ENCODE assay signal across 8 cellular contexts in the genomic region with DNA sequence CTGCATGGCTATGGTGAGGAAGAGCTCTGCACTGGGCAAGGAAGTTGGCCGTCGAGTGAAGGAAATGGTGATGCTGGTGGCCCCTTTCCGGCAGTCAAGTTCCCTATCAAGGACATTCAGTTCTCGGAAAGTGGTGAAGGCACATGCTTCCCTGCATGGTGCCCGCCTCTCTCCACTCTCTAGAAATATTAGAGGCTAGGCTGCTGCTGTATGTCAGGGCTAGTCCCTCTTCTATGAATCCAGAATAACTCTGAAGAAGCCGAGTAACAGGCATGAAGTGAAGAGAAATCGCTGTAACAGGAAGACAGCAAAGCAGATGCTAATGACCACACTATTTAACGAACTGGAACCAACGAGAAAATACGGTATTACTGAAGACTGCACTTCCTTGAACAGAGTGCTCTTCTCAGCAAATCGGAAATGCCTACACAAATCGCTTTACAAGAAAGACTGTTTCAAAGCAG. TPM values are rescaled to one million over a fixed set of nuclear protein-coding genes. Genes with fewer than 3 reads are reported as not detected.
DNase-seq lines count a peak whose midpoint lies in the region; ATAC-seq and TF ChIP-seq lines count a peak whose summit lies in the region.

No MANE protein-coding gene starts in this region.

- H3K4me3 ChIP-seq in mucosa of descending colon: no peak overlapping the region

- no peaks in the 10 kb centered on the region for H3K36me3 ChIP-seq in mucosa of descending colon (ENCODE audit: low read depth)

- DNase-seq in AML-193 (lab: John Stamatoyannopoulos, UW) (peak; percentile 53 to 59), mucosa of descending colon (peak in 2 of 3 donors; percentile 24 to 60), NCI-H774 (lab: John Stamatoyannopoulos, UW) (no peak), NCI-H510A (lab: John Stamatoyannopoulos, UW) (no peak), NCI-H2227 treated with DMSO at 0.1 percent for 48 hours (lab: John Stamatoyannopoulos, UW) (no peak)
- DNase-seq in activated naive CD4-positive, alpha-beta T cell treated with anti-CD3 and anti-CD28 coated beads, Interleukin-2, amount 50 U/mL, for 72 hours (ENCODE audit: low spot score in 2 of 2): no peak

- H3K9me3 ChIP-seq in mucosa of descending colon: no peaks in the 10 kb centered on the region

- peaks cover 5% of the 10 kb centered on the region for H3K4me1 ChIP-seq in mucosa of descending colon (ENCODE audit: low read depth)

- no peaks in the 10 kb centered on the region for H3K9me3 Mint-ChIP-seq in activated naive CD4-positive, alpha-beta T cell treated with anti-CD3 and anti-CD28 coated beads, Interleukin-2, amount 50 U/mL, for 72 hours

- peak; percentile 71 for ATAC-seq in GM19043 (IDR thresholded peaks at IDR 0.05; ENCODE audit: low read depth, unreplicated experiment)
- peak; percentile 73 for ATAC-seq in HG03159 (IDR thresholded peaks at IDR 0.05; ENCODE audit: unreplicated experiment)
- peak in 1 of 2 donors; percentile 30 for ATAC-seq in activated naive CD4-positive, alpha-beta T cell treated with anti-CD3 and anti-CD28 coated beads, Interleukin-2, amount 50 U/mL, for 72 hours
- peak; percentile 61 for ATAC-seq in mucosa of descending colon

- peak overlapping the region; percentile 64 to 92 for H3K27ac Mint-ChIP-seq in activated naive CD4-positive, alpha-beta T cell treated with anti-CD3 and anti-CD28 coated beads, Interleukin-2, amount 50 U/mL, for 72 hours

- H3K36me3 Mint-ChIP-seq in activated naive CD4-positive, alpha-beta T cell treated with anti-CD3 and anti-CD28 coated beads, Interleukin-2, amount 50 U/mL, for 72 hours: peaks cover 17 to 31% of the 10 kb centered on the region in 2 donors

- intact Hi-C loops in mucosa of descending colon (cut with DNase I, micrococcal nuclease): no loop called here

- TF ChIP-seq CTCF in mucosa of descending colon (IDR thresholded peaks at IDR 0.05): no peak

RNA-seq across cellular contexts. Expression of a gene that starts 5.4 kb away (rescaled TPM):
- 10 to 100 TPM; 52.6 to 81.1 TPM for total RNA-seq in activated naive CD4-positive, alpha-beta T cell treated with anti-CD3 and anti-CD28 coated beads, Interleukin-2, amount 50 U/mL, for 72 hours
- 10 to 100 TPM; 37.7 to 71.2 (median 65.8) TPM for total RNA-seq in mucosa of descending colon

RNA-seq across cellular contexts. Expression of a gene that starts 12.6 kb away (rescaled TPM):
- 10 to 100 TPM; 21.2 to 31.5 TPM for total RNA-seq in activated naive CD4-positive, alpha-beta T cell treated with anti-CD3 and anti-CD28 coated beads, Interleukin-2, amount 50 U/mL, for 72 hours
- total RNA-seq in mucosa of descending colon: 10 to 100 TPM; 18.3 to 24.1 (median 20.8) TPM

RNA-seq across cellular contexts. Expression of a gene that starts 17.9 kb away (rescaled TPM):
- not detected for total RNA-seq in activated naive CD4-positive, alpha-beta T cell treated with anti-CD3 and anti-CD28 coated beads, Interleukin-2, amount 50 U/mL, for 72 hours
- total RNA-seq in mucosa of descending colon: not detected

RNA-seq across cellular contexts. Expression of a gene that starts 55.3 kb away (rescaled TPM):
- total RNA-seq in activated naive CD4-positive, alpha-beta T cell treated with anti-CD3 and anti-CD28 coated beads, Interleukin-2, amount 50 U/mL, for 72 hours: 100 to 1,000 TPM in 1 of 2 donors, 10 to 100 TPM in 1; 96.5 to 123 TPM
- total RNA-seq in mucosa of descending colon: 10 to 100 TPM; 19.2 to 27.8 (median 26.6) TPM

Comparison
In these comparisons a context has a peak if more than half of its experiments do, and no peak if none do; other contexts are left out.
1. DNase-seq: peak in AML-193 (2 of 2) and mucosa of descending colon (2 of 3); none in activated naive CD4-positive, alpha-beta T cell treated with anti-CD3 and anti-CD28 coated beads, Interleukin-2, amount 50 U/mL, for 72 hours (0 of 2), NCI-H774 (single experiment), NCI-H510A (single experiment) and NCI-H2227 treated with DMSO at 0.1 percent for 48 hours (single experiment).